ENCODE assay signal across 10 cellular contexts in the genomic region with DNA sequence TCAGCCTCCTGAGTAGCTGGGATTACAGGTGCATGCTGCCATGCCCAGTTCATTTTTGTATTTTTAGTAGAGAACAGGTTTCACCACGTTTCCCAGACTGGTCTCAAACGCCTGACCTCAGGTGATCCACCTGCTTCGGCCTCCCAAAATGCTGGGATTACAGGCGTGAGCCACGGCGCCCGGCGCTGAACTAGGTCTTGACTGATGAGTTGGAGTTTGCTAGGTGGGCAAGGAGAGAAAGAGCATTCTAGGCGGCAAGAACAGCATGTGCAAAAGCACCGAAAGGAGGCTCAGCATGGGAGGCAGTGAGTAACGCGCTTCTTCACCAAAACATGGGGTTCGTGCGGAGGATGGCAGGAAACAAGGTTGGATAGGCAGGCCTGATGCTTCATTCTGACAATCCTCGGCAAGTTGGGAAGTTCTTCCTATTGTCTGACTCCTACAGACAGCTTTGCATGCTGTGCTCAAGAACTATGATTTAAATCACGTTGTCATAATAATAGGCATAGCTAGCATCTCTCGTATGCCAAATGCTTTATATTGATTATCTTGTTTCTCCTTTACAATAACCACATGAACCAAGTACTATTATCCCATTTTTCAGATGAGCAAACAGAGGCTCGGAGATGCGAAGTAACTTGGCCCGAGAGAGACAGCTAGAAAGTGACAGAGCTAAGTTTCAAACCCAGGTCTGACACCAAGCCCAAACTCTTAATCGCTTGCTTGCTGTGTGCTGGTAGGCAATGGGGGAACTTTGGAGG. TPM values are rescaled to one million over a fixed set of nuclear protein-coding genes. Genes with fewer than 3 reads are reported as not detected.
"Had no signal": no experiment of that assay in that cellular context is flagged by ENCODE, and none has a peak within 500 bp of the region (broad histone marks: within the 10 kb centered on the region; RNA-seq: fewer than 3 reads in every experiment).

No MANE protein-coding gene starts in this region.

- H3K4me3 ChIP-seq: GM23338, HAP-1 had no signal

- DNase-seq: H7, HFFc6, IMR-90, KBM-7 had no signal

- H3K27ac ChIP-seq: KMS-11 had no signal

- ATAC-seq: GM23338, HCT116 had no signal

- H3K9me3 ChIP-seq: HAP-1 had no signal

- H3K9ac ChIP-seq: KMS-11 had no signal

- H3K4me2 ChIP-seq: KMS-11 had no signal

- H3K36me3 ChIP-seq: HAP-1 had no signal

RNA-seq across cellular contexts. Expression of a gene that starts 26.5 kb away (rescaled TPM):
- total RNA-seq: GM23338, H7, HFFc6, HT-29, IMR-90 had no signal
- polyA plus RNA-seq: GM23338, IMR-90 had no signal

RNA-seq across cellular contexts. Expression of a gene that starts 45.5 kb away (rescaled TPM):
- total RNA-seq: H4, HFFc6, IMR-90 had no signal
- polyA plus RNA-seq: IMR-90 had no signal
